18 cellular contexts compared by ENCODE assay signal in genomic region chr20:58421497-58421850, GRCh38. TPM values are rescaled to one million over a fixed set of nuclear protein-coding genes. Genes with fewer than 3 reads are reported as not detected.
DNase-seq lines count a peak whose midpoint lies in the region; ATAC-seq, FAIRE-seq and TF ChIP-seq lines count a peak whose summit lies in the region.
"Had no signal": no experiment of that assay in that cellular context is flagged by ENCODE, and none has a peak within 500 bp of the region (broad histone marks: within the 10 kb centered on the region; RNA-seq: fewer than 3 reads in every experiment).

No MANE protein-coding gene starts in this region.

- H3K36me3 ChIP-seq in K562 (ENCODE audit: control insufficient read depth, insufficient read depth, low read length) (peaks cover 80% of the 10 kb centered on the region), lower lobe of right lung (peaks cover 47% of the 10 kb centered on the region)

- 0 out of 2 replicates have a peak, but pooled peaks have one; percentile 24 for TF ChIP-seq POLR2A in K562 (conservative IDR thresholded peaks at IDR 0.05)
- no peak for TF ChIP-seq POLR2A in GM12891 (IDR thresholded peaks at IDR 0.05; ENCODE audit: low read depth, low read length)

- no peak overlapping the region for H3K4me3 Mint-ChIP-seq in H9
- H3K4me3 Mint-ChIP-seq: CD8-positive, alpha-beta T cell had no signal

- TF ChIP-seq CTCF in H9 (conservative IDR thresholded peaks at IDR 0.05) (no peak), K562 (IDR thresholded peaks at IDR 0.05 in 2 of 3, conservative IDR thresholded peaks at IDR 0.05 in 1 of 3; ENCODE audit: insufficient read depth in 2 of 3, low read depth in 1 of 3, low read length in 3 of 3) (no peak), lower lobe of right lung (IDR thresholded peaks at IDR 0.05) (no peak)

- H3K14ac ChIP-seq in H9 (ENCODE audit: insufficient read depth, low read length) = no peak overlapping the region

- H3K79me2 ChIP-seq in H9 (ENCODE audit: insufficient read depth, low read length) (no peaks in the 10 kb centered on the region; the same call in 1 of the 2 replicates), K562 (ENCODE audit: control insufficient read depth, insufficient read depth, low read length) (peaks cover 95% of the 10 kb centered on the region)

- H2BK20ac ChIP-seq in H9 (ENCODE audit: low read depth, low read length, poor library complexity, severe bottlenecking) = no peak overlapping the region

- H3K9me3 ChIP-seq in H9 (ENCODE audit: control insufficient read depth, low read depth, low read length) (no peaks in the 10 kb centered on the region), K562 (replicated peaks; ENCODE audit: control insufficient read depth, insufficient read depth, low read depth, low read length) (no peaks in the 10 kb centered on the region), lower lobe of right lung (no peaks in the 10 kb centered on the region)
- H3K9me3 ChIP-seq: BE2C, SJSA1 had no signal

- H4K91ac ChIP-seq in H9 (ENCODE audit: insufficient read length, low read depth, low read length) = no peak overlapping the region

- H2BK120ac ChIP-seq in H9 (ENCODE audit: low read depth, low read length, poor library complexity, severe bottlenecking) = no peak overlapping the region

- CTCF ChIA-PET in K562 (lab: Yijun Ruan, JAX; ENCODE audit: low intra/inter-chr PET ratio) = no interaction called here

- no peak overlapping the region for H4K5ac ChIP-seq in H9 (ENCODE audit: insufficient read length, low read depth, low read length)

- H3K4ac ChIP-seq in H9 (ENCODE audit: low read depth, low read length) = no peak overlapping the region

- peaks cover 0 to 5% of the 10 kb centered on the region in 2 experiments; a peak in 3 of 5 replicates for H3K9me3 Mint-ChIP-seq in H9
- H3K9me3 Mint-ChIP-seq: CD8-positive, alpha-beta T cell had no signal

- H4K20me1 ChIP-seq in H9 (ENCODE audit: control insufficient read depth, insufficient read depth, insufficient read length) (no peaks in the 10 kb centered on the region), K562 (replicated peaks; ENCODE audit: control insufficient read depth, insufficient read depth, low read length) (peaks cover 12% of the 10 kb centered on the region)

- no peaks in the 10 kb centered on the region for H3K23me2 ChIP-seq in H9 (ENCODE audit: insufficient read length, low read depth, low read length, poor library complexity, severe bottlenecking)

- BruUV-seq in K562 (replicated peaks; lab: Mats Ljungman, UMichigan) = no TSS peak

- no peak for DNase-seq in H9
- DNase-seq in K562 (ENCODE audit: extremely low read depth in 1 of 4, low spot score in 3 of 4) = no peak
- DNase-seq in lower lobe of right lung = no peak
- DNase-seq in GM12891 (ENCODE audit: insufficient read length, low spot score) = no peak
- DNase-seq in NCI-H524 (lab: John Stamatoyannopoulos, UW) = no peak
- DNase-seq: BE2C; CD8-positive, alpha-beta T cell; DMS 273 treated with DMSO at 0.1 percent for 48 hours; KBM-7; NCI-H1417 treated with DMSO at 0.1 percent for 48 hours; NCI-H1930; NCI-H2171 treated with DMSO at 0.1 percent for 48 hours; NCI-H446 treated with DMSO at 0.1 percent for 48 hours; NCI-H748 treated with DMSO at 0.1 percent for 48 hours had no signal

- H3T11ph ChIP-seq in H9 (ENCODE audit: low read length) = no peak overlapping the region

- H3K27ac Mint-ChIP-seq in H9 = peak overlapping the region in 2 of 3 experiments; percentile 25 to 38; a peak in 2 of 7 replicates

- H3K27ac ChIP-seq in H9 (ENCODE audit: insufficient read length, low read depth, low read length) (no peak overlapping the region), K562 (ENCODE audit: extremely low read depth, low read depth, low read length) (no peak overlapping the region), lower lobe of right lung (no peak overlapping the region)
- H3K27ac ChIP-seq: SJSA1 had no signal

- H2AFZ ChIP-seq in H9 (ENCODE audit: low read length) (no peak overlapping the region), K562 (ENCODE audit: low read depth, low read length) (no peak overlapping the region)

- TF ChIP-seq EP300 in K562 (IDR thresholded peaks at IDR 0.05; ENCODE audit: low read length) = no peak

- FAIRE-seq in K562 (lab: Jason Lieb, UNC) (no peak), GM12891 (lab: Jason Lieb, UNC) (no peak)
- FAIRE-seq: H1 had no signal

- peaks cover 3% of the 10 kb centered on the region; the same call in 1 of the 2 replicates for H3K4me1 ChIP-seq in H9 (ENCODE audit: insufficient read depth, low read length)
- H3K4me1 ChIP-seq in K562 (replicated peaks in 1 of 2; ENCODE audit: control insufficient read depth in 2 of 2, insufficient read depth in 2 of 2, low read length in 2 of 2) = peaks cover 0 to 9% of the 10 kb centered on the region in 2 experiments; a peak in 2 of 5 replicates
- H3K4me1 ChIP-seq in lower lobe of right lung = peaks cover 41% of the 10 kb centered on the region

- in situ Hi-C loops in K562 (cut with MboI) = no loop called here

- ATAC-seq in K562 (no peak), lower lobe of right lung (peak; percentile 44 to 56), HG02588 (IDR thresholded peaks at IDR 0.05; ENCODE audit: unreplicated experiment) (no peak), HG03280 (IDR thresholded peaks at IDR 0.05; ENCODE audit: unreplicated experiment) (no peak)
- ATAC-seq: CD8-positive, alpha-beta T cell had no signal

- no peak overlapping the region for H3K9ac ChIP-seq in H9 (ENCODE audit: extremely low read depth, insufficient read length, low read length)
- no peak overlapping the region for H3K9ac ChIP-seq in K562 (ENCODE audit: insufficient read depth in 1 of 2, low read depth in 2 of 2, low read length in 2 of 2)

- intact Hi-C loops in K562 (cut with micrococcal nuclease) (no loop called here), lower lobe of right lung (cut with DNase I) (no loop called here)

- POLR2A ChIA-PET in K562 (lab: Yijun Ruan, JAX) = interaction anchor here (1.3 to 2.1 kb wide), 4 partner anchors 11 to 16 kb away, joined by 3 to 5 read pairs (median 4); no protein-coding TSS in a partner anchor

- H3K4me3 ChIP-seq in K562 (no peak overlapping the region), lower lobe of right lung (no peak overlapping the region)
- H3K4me3 ChIP-seq: SJSA1 had no signal

- peaks cover 63 to 68% of the 10 kb centered on the region in 2 experiments for H3K4me1 Mint-ChIP-seq in H9

- no peaks in the 10 kb centered on the region for H3K79me1 ChIP-seq in H9 (ENCODE audit: insufficient read depth, low read depth, low read length, poor library complexity, severe bottlenecking)

- H3K27me3 ChIP-seq in H9 (ENCODE audit: insufficient read depth, low read length) (no peaks in the 10 kb centered on the region), K562 (ENCODE audit: control insufficient read depth in 2 of 2, insufficient read depth in 2 of 2, low read length in 2 of 2) (no peaks in the 10 kb centered on the region), lower lobe of right lung (ENCODE audit: low read depth) (no peaks in the 10 kb centered on the region)
- H3K27me3 ChIP-seq: BE2C, SJSA1 had no signal

- H3K9me1 ChIP-seq in K562 (ENCODE audit: control insufficient read depth, insufficient read depth, low read length) = no peaks in the 10 kb centered on the region

- no peak overlapping the region for H2BK12ac ChIP-seq in H9 (ENCODE audit: insufficient read length, low read depth, low read length)

- peaks cover 23 to 33% (median 27%) of the 10 kb centered on the region in 3 experiments for H3K36me3 Mint-ChIP-seq in H9 (ENCODE audit: insufficient read depth in 1 of 3, low read depth in 3 of 3)

- no peak overlapping the region for H2BK5ac ChIP-seq in H9 (ENCODE audit: insufficient read length, low read length)

- no peak overlapping the region for H3K23ac ChIP-seq in H9 (ENCODE audit: insufficient read length, low read depth, low read length)

- H2AK5ac ChIP-seq in H9 (ENCODE audit: insufficient read length, low read length) = no peak overlapping the region

- no CpG with 5 or more reads among the region's 1 CpG for WGBS in H9 (ENCODE audit: extremely low coverage, insufficient read length, low lambda C conversion rate)
- WGBS in K562 (ENCODE audit: insufficient coverage, low coverage, missing lambda C conversion rate) = 78% methylated on average over 1 of the region's 1 CpG

- H3K4me2 ChIP-seq in H9 (ENCODE audit: insufficient read depth, insufficient read length, low read length) (no peak overlapping the region), K562 (ENCODE audit: insufficient read depth, low read length) (no peak overlapping the region)

- TF ChIP-seq RAD21 in K562 (CRISPR knock-in tag; conservative IDR thresholded peaks at IDR 0.05 in 1 of 2, IDR thresholded peaks at IDR 0.05 in 1 of 2) = no peak

- H4K8ac ChIP-seq in H9 (replicated peaks; ENCODE audit: insufficient read length, low read depth, low read length) = no peak overlapping the region

- no peaks in the 10 kb centered on the region for H3K27me3 Mint-ChIP-seq in H9 (ENCODE audit: low read depth)

- H2BK15ac ChIP-seq in H9 (ENCODE audit: low read depth, low read length) = no peak overlapping the region

- no peak overlapping the region for H3K56ac ChIP-seq in H9 (ENCODE audit: insufficient read length, low read depth, low read length)

- no peak overlapping the region for H3K18ac ChIP-seq in H9 (ENCODE audit: insufficient read length, low read depth, low read length)

TF ChIP-seq in GM12891, 5 proteins besides CTCF, POLR2A, EP300 and RAD21 (continues in another document):
- no peak for TF ChIP-seq SPI1 (IDR thresholded peaks at IDR 0.05; ENCODE audit: low read depth, low read length)
- no peak for TF ChIP-seq POLR2AphosphoS5 (IDR thresholded peaks at IDR 0.05; ENCODE audit: low read depth, low read length)
- TF ChIP-seq POU2F2 (IDR thresholded peaks at IDR 0.05; ENCODE audit: low read depth, low read length) = no peak

RNA-seq across cellular contexts. Expression of gene VAPB, which starts 32.4 kb away (rescaled TPM):
- total RNA-seq in H9 (2021) (64.7 and 65.1 TPM in 2 replicates), K562 (2014; rRNA removed) (9.4 and 10.5 TPM in 2 replicates), K562 (2014; rRNA removed; fragmentation: Illumina TruSeq; extraction: Trizol) (27.9 and 29.5 TPM in 2 replicates), K562 (2015; rRNA removed; fragmentation: Illumina TruSeq; extraction: Trizol) (22.7 and 25.7 TPM in 2 replicates), K562 (2021) (50.7 and 50.8 TPM in 2 replicates), lower lobe of right lung (44.5 TPM)
- total RNA-seq in K562 (2011; cell fraction: chromatin; rRNA removed; ENCODE audit: low replicate concordance) = 28.5 and 56.2 TPM in 2 replicates
- 14.8 and 19.5 TPM in 2 replicates for total RNA-seq in K562 (2011; cell fraction: nucleolus; rRNA removed)
- total RNA-seq in K562 (2011; cell fraction: nucleoplasm; rRNA removed) = 43.9 and 84.6 TPM in 2 replicates
- polyA plus RNA-seq in K562 (2011; rRNA removed) (22.6 and 40.3 TPM in 2 replicates), K562 (2014; fragmentation: Illumina TruSeq; extraction: Trizol) (51.0 and 51.2 TPM in 2 replicates), K562 (2014; fragmentation: Nextera tagmentation; extraction: Ambion mirVana) (1 to 10 TPM; 3.4 to 8.4 TPM), K562 (2014; rRNA removed) (32.7 and 34.3 TPM in 2 replicates)
- polyA plus RNA-seq in K562 (2011; cell fraction: cytosol; rRNA removed) = 18.5 and 29.2 TPM in 2 replicates
- 22.9 and 26.1 TPM in 2 replicates for polyA plus RNA-seq in K562 (2011; cell fraction: nucleus; rRNA removed)
- polyA plus RNA-seq in K562 (2012) = 41.2 and 44.4 TPM in 2 replicates
- 25.1 and 32.6 TPM in 2 replicates for polyA minus RNA-seq in K562 (2011; rRNA and poly(A)+ RNA removed)
- polyA minus RNA-seq in K562 (2011; cell fraction: cytosol; rRNA and poly(A)+ RNA removed) = 23.1 and 26.0 TPM in 2 replicates
- polyA minus RNA-seq in K562 (2011; cell fraction: nucleus; rRNA and poly(A)+ RNA removed) = 12.1 and 20.3 TPM in 2 replicates
- polyA plus RNA-seq in GM12891 (2012; ENCODE audit: low read depth, missing spikeins) = 15.4 TPM

Comparison
In these comparisons a context has a peak if more than half of its experiments do, and no peak if none do; other contexts are left out.
1. ATAC-seq: peak in lower lobe of right lung (2 of 2); none in K562 (single experiment), HG02588 (single experiment) and HG03280 (single experiment).